1 cellular context compared by ENCODE assay signal in the genomic region with DNA sequence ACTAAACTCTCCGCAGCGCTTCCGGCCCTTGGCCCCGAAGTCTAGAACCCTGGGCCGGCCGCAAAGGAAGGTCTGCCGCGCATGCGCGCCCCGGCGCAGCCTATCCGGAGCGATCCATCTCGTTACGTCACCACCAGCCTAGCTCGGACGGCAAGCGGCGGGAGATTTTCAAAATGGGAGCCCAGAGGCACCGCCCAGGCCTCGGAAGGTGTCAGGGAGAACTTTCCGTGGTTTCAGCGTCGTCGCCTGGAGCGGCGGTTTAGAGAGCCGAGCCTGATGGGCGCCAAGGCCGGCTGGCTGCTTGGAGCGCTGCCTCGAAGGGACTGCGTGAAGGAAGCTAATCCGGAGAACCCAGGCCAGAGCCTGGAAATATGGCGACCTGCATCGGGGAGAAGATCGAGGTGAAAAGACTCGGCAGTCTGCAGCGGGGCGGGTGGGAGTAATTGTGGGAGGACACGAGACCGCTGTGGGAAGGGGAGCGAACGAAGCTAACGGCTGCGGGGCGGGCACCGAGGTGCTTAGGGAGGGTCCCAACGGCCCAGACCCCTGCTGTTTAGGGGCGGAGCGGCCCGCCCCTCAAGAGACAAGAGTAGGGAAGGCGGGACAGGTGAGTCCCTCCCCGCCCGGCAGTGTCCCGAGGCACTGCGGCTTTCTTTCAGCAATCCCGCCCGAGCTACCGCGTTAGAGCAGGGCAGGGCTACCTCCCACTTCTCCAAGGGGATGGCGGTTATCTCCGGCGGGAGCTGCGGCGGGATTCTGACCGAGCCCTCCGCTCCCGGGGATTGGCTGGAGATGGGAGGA.
TF ChIP-seq lines count a peak whose summit lies in the region.

Gene PLK4 (plus strand): TSS at position 130 of the 801 bp plus-strand sequence. CDS start 242 bp downstream, at position 372.

TF ChIP-seq in K562, 482 proteins besides CTCF, POLR2A, EP300 and RAD21 (continued from another document and continues in another):
- TF ChIP-seq, protein P1, sequence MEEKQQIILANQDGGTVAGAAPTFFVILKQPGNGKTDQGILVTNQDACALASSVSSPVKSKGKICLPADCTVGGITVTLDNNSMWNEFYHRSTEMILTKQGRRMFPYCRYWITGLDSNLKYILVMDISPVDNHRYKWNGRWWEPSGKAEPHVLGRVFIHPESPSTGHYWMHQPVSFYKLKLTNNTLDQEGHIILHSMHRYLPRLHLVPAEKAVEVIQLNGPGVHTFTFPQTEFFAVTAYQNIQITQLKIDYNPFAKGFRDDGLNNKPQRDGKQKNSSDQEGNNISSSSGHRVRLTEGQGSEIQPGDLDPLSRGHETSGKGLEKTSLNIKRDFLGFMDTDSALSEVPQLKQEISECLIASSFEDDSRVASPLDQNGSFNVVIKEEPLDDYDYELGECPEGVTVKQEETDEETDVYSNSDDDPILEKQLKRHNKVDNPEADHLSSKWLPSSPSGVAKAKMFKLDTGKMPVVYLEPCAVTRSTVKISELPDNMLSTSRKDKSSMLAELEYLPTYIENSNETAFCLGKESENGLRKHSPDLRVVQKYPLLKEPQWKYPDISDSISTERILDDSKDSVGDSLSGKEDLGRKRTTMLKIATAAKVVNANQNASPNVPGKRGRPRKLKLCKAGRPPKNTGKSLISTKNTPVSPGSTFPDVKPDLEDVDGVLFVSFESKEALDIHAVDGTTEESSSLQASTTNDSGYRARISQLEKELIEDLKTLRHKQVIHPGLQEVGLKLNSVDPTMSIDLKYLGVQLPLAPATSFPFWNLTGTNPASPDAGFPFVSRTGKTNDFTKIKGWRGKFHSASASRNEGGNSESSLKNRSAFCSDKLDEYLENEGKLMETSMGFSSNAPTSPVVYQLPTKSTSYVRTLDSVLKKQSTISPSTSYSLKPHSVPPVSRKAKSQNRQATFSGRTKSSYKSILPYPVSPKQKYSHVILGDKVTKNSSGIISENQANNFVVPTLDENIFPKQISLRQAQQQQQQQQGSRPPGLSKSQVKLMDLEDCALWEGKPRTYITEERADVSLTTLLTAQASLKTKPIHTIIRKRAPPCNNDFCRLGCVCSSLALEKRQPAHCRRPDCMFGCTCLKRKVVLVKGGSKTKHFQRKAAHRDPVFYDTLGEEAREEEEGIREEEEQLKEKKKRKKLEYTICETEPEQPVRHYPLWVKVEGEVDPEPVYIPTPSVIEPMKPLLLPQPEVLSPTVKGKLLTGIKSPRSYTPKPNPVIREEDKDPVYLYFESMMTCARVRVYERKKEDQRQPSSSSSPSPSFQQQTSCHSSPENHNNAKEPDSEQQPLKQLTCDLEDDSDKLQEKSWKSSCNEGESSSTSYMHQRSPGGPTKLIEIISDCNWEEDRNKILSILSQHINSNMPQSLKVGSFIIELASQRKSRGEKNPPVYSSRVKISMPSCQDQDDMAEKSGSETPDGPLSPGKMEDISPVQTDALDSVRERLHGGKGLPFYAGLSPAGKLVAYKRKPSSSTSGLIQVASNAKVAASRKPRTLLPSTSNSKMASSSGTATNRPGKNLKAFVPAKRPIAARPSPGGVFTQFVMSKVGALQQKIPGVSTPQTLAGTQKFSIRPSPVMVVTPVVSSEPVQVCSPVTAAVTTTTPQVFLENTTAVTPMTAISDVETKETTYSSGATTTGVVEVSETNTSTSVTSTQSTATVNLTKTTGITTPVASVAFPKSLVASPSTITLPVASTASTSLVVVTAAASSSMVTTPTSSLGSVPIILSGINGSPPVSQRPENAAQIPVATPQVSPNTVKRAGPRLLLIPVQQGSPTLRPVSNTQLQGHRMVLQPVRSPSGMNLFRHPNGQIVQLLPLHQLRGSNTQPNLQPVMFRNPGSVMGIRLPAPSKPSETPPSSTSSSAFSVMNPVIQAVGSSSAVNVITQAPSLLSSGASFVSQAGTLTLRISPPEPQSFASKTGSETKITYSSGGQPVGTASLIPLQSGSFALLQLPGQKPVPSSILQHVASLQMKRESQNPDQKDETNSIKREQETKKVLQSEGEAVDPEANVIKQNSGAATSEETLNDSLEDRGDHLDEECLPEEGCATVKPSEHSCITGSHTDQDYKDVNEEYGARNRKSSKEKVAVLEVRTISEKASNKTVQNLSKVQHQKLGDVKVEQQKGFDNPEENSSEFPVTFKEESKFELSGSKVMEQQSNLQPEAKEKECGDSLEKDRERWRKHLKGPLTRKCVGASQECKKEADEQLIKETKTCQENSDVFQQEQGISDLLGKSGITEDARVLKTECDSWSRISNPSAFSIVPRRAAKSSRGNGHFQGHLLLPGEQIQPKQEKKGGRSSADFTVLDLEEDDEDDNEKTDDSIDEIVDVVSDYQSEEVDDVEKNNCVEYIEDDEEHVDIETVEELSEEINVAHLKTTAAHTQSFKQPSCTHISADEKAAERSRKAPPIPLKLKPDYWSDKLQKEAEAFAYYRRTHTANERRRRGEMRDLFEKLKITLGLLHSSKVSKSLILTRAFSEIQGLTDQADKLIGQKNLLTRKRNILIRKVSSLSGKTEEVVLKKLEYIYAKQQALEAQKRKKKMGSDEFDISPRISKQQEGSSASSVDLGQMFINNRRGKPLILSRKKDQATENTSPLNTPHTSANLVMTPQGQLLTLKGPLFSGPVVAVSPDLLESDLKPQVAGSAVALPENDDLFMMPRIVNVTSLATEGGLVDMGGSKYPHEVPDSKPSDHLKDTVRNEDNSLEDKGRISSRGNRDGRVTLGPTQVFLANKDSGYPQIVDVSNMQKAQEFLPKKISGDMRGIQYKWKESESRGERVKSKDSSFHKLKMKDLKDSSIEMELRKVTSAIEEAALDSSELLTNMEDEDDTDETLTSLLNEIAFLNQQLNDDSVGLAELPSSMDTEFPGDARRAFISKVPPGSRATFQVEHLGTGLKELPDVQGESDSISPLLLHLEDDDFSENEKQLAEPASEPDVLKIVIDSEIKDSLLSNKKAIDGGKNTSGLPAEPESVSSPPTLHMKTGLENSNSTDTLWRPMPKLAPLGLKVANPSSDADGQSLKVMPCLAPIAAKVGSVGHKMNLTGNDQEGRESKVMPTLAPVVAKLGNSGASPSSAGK (IDR thresholded peaks at IDR 0.05), result peak; percentile 44; the same call in 1 of the 2 replicates
- TF ChIP-seq FIP1L1 (IDR thresholded peaks at IDR 0.05; ENCODE audit: low read depth, low read length, poor library complexity, severe bottlenecking) (peak; percentile 59), PTRF (tag; IDR thresholded peaks at IDR 0.05) (no peak), ZNF764 (CRISPR knock-in tag; IDR thresholded peaks at IDR 0.05; ENCODE audit: low read depth) (no peak), ZNF134 (CRISPR knock-in tag; conservative IDR thresholded peaks at IDR 0.05) (no peak), L3MBTL2 (IDR thresholded peaks at IDR 0.05) (peak; percentile 55), E2F5 (CRISPR knock-in tag; IDR thresholded peaks at IDR 0.05) (no peak), MLX (CRISPR knock-in tag; conservative IDR thresholded peaks at IDR 0.05) (0 out of 4 replicates have a peak, but pooled peaks of 1 of the 2 experiments have one; percentile 34), ELK3 (CRISPR knock-in tag; IDR thresholded peaks at IDR 0.05) (no peak), ILF3 (IDR thresholded peaks at IDR 0.05; ENCODE audit: borderline replicate concordance) (no peak), CHAMP1 (IDR thresholded peaks at IDR 0.05) (peak; percentile 77), SMAD3 (CRISPR knock-in tag; conservative IDR thresholded peaks at IDR 0.05) (no peak), SPI1 (IDR thresholded peaks at IDR 0.05; ENCODE audit: borderline replicate concordance, low read depth, low read length) (no peak), ATF7 (IDR thresholded peaks at IDR 0.05) (peak; percentile 97), RBM39 (optimal IDR thresholded peaks at IDR 0.05; ENCODE audit: low read depth, low read length) (peak; percentile 22), MCM5 (IDR thresholded peaks at IDR 0.05; ENCODE audit: low read depth) (no peak), MTF1 (CRISPR knock-in tag; IDR thresholded peaks at IDR 0.05; ENCODE audit: borderline replicate concordance) (no peak), ZNF253 (CRISPR knock-in tag; conservative IDR thresholded peaks at IDR 0.05) (no peak), POLR2G (IDR thresholded peaks at IDR 0.05; ENCODE audit: low read depth, low read length) (peak; percentile 98), COPS2 (conservative IDR thresholded peaks at IDR 0.05) (no peak), BDP1 (IDR thresholded peaks at IDR 0.05; ENCODE audit: insufficient read depth, insufficient read length) (no peak), SMAD4 (CRISPR knock-in tag; conservative IDR thresholded peaks at IDR 0.05) (no peak), KLF1 (tag; IDR thresholded peaks at IDR 0.05) (peak; percentile 48; the same call in 1 of the 2 replicates), SAP30 (IDR thresholded peaks at IDR 0.05; ENCODE audit: borderline replicate concordance, insufficient read depth, low read depth, low read length, poor library complexity, severe bottlenecking) (peak; percentile 99), IRF2 (CRISPR knock-in tag; IDR thresholded peaks at IDR 0.05) (no peak), ZNF384 (IDR thresholded peaks at IDR 0.05; ENCODE audit: low read depth, low read length) (no peak), ZNF561 (CRISPR knock-in tag; conservative IDR thresholded peaks at IDR 0.05) (no peak), ZNF79 (CRISPR knock-in tag; IDR thresholded peaks at IDR 0.05; ENCODE audit: low read depth) (no peak), FOXK2 (conservative IDR thresholded peaks at IDR 0.05 in 1 of 2, IDR thresholded peaks at IDR 0.05 in 1 of 2; ENCODE audit: low read depth in 2 of 2) (no peak), SRSF7 (optimal IDR thresholded peaks at IDR 0.05; ENCODE audit: low read depth, low read length) (no peak)
- TF ChIP-seq, protein P2, sequence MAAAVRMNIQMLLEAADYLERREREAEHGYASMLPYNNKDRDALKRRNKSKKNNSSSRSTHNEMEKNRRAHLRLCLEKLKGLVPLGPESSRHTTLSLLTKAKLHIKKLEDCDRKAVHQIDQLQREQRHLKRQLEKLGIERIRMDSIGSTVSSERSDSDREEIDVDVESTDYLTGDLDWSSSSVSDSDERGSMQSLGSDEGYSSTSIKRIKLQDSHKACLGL (CRISPR knock-in tag; IDR thresholded peaks at IDR 0.05; ENCODE audit: borderline replicate concordance, poor library complexity, severe bottlenecking), result no peak
- TF ChIP-seq, protein P3, sequence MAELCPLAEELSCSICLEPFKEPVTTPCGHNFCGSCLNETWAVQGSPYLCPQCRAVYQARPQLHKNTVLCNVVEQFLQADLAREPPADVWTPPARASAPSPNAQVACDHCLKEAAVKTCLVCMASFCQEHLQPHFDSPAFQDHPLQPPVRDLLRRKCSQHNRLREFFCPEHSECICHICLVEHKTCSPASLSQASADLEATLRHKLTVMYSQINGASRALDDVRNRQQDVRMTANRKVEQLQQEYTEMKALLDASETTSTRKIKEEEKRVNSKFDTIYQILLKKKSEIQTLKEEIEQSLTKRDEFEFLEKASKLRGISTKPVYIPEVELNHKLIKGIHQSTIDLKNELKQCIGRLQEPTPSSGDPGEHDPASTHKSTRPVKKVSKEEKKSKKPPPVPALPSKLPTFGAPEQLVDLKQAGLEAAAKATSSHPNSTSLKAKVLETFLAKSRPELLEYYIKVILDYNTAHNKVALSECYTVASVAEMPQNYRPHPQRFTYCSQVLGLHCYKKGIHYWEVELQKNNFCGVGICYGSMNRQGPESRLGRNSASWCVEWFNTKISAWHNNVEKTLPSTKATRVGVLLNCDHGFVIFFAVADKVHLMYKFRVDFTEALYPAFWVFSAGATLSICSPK (IDR thresholded peaks at IDR 0.05; ENCODE audit: borderline replicate concordance), result no peak
- TF ChIP-seq, protein P4, sequence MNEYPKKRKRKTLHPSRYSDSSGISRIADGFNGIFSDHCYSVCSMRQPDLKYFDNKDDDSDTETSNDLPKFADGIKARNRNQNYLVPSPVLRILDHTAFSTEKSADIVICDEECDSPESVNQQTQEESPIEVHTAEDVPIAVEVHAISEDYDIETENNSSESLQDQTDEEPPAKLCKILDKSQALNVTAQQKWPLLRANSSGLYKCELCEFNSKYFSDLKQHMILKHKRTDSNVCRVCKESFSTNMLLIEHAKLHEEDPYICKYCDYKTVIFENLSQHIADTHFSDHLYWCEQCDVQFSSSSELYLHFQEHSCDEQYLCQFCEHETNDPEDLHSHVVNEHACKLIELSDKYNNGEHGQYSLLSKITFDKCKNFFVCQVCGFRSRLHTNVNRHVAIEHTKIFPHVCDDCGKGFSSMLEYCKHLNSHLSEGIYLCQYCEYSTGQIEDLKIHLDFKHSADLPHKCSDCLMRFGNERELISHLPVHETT (CRISPR knock-in tag; conservative IDR thresholded peaks at IDR 0.05 in 1 of 2, IDR thresholded peaks at IDR 0.05 in 1 of 2), result no peak
